Comparison of ENCODE assay signal across 9 cellular contexts in the genomic region with DNA sequence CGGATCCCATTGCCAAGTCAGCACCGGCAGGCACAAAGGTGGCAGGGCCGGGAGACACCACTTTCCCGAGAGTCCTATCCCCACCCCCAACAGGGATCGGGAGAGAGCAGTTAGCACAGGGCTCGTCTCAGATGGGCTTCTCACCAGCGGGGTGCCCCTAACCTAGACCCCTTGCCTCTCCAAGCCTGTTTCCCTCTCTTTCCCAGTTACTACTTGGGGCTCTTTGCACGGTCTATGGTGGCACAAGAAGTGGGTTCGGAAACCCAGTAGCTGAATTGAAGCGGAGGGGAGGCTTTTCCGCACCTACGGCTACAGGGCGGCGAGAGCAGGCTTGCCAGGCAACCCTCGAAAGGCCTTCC. TPM values are rescaled to one million over a fixed set of nuclear protein-coding genes. Genes with fewer than 3 reads are reported as not detected.
DNase-seq lines count a peak whose midpoint lies in the region; ATAC-seq and TF ChIP-seq lines count a peak whose summit lies in the region.
"Had no signal": no experiment of that assay in that cellular context is flagged by ENCODE, and none has a peak within 500 bp of the region (broad histone marks: within the 10 kb centered on the region; RNA-seq: fewer than 3 reads in every experiment).

No MANE protein-coding gene starts in this region.

- no peak overlapping the region for H3K27ac Mint-ChIP-seq in CD4-positive, alpha-beta T cell
- H3K27ac Mint-ChIP-seq in activated T-helper 1 cell treated with anti-CD3 and anti-CD28 coated beads, Interleukin-12 subunit alpha, Interleukin-12 subunit beta, Interleukin-2, Interleukin-4 antibody, amounts not matched to agents 30 ng/mL and 10 ng/mL and 1 ng/mL, durations not matched to agents 14 hours and 24 hours and 36 hours: no peak overlapping the region

- peaks cover 14% of the 10 kb centered on the region for H3K4me1 ChIP-seq in hepatocyte (ENCODE audit: insufficient read depth)
- peaks cover 13% of the 10 kb centered on the region for H3K4me1 ChIP-seq in parathyroid adenoma

- H3K36me3 ChIP-seq in hepatocyte (replicated peaks; ENCODE audit: insufficient read depth, low read depth) (no peaks in the 10 kb centered on the region), parathyroid adenoma (ENCODE audit: control insufficient read depth, insufficient read depth, low read length) (no peaks in the 10 kb centered on the region)

- ATAC-seq in CD4-positive, alpha-beta T cell (ENCODE audit: poor library complexity): no peak
- ATAC-seq in HG02970 (IDR thresholded peaks at IDR 0.05; ENCODE audit: low FRiP score, unreplicated experiment) (no peak), HG03439 (IDR thresholded peaks at IDR 0.05; ENCODE audit: unreplicated experiment) (no peak)

- H3K9me2 ChIP-seq in hepatocyte (replicated peaks; ENCODE audit: insufficient read depth): no peaks in the 10 kb centered on the region

- H3K4me3 Mint-ChIP-seq in CD4-positive, alpha-beta T cell: peak overlapping the region; percentile 78
- H3K4me3 Mint-ChIP-seq in activated T-helper 1 cell treated with anti-CD3 and anti-CD28 coated beads, Interleukin-12 subunit alpha, Interleukin-12 subunit beta, Interleukin-2, Interleukin-4 antibody, amounts not matched to agents 30 ng/mL and 10 ng/mL and 1 ng/mL, durations not matched to agents 14 hours and 24 hours and 36 hours: peak overlapping the region; percentile 45

- no peak overlapping the region for H3K27ac ChIP-seq in CD4-positive, alpha-beta T cell (ENCODE audit: low read depth, low read length)
- H3K27ac ChIP-seq in hepatocyte: no peak overlapping the region
- peak overlapping the region; percentile 41 for H3K27ac ChIP-seq in parathyroid adenoma

- H3K9ac ChIP-seq in parathyroid adenoma: no peak overlapping the region

- no peaks in the 10 kb centered on the region for H3K79me2 ChIP-seq in hepatocyte
- H3K79me2 ChIP-seq in parathyroid adenoma: no peaks in the 10 kb centered on the region

- POLR2A ChIA-PET in CD4-positive, alpha-beta T cell (lab: Charles Lee): interaction anchor here (5.7 kb wide), 1 partner anchor 16 kb away, joined by 49 read pairs; no protein-coding TSS in a partner anchor

- no peak for TF ChIP-seq CTCF in CD4-positive, alpha-beta T cell (IDR thresholded peaks at IDR 0.05)
- TF ChIP-seq CTCF in hepatocyte (IDR thresholded peaks at IDR 0.05; ENCODE audit: poor library complexity) (no peak), parathyroid adenoma (IDR thresholded peaks at IDR 0.05) (no peak)

- intact Hi-C loops in CD4-positive, alpha-beta T cell (cut with DNase I, micrococcal nuclease): no loop called here
- intact Hi-C loops in activated T-helper 1 cell treated with anti-CD3 and anti-CD28 coated beads, Interleukin-12 subunit alpha, Interleukin-12 subunit beta, Interleukin-2, Interleukin-4 antibody, amounts not matched to agents 30 ng/mL and 10 ng/mL and 1 ng/mL, durations not matched to agents 14 hours and 24 hours and 36 hours (cut with micrococcal nuclease): no loop called here

- H3K9me3 Mint-ChIP-seq in CD4-positive, alpha-beta T cell: no peaks in the 10 kb centered on the region
- no peaks in the 10 kb centered on the region for H3K9me3 Mint-ChIP-seq in activated T-helper 1 cell treated with anti-CD3 and anti-CD28 coated beads, Interleukin-12 subunit alpha, Interleukin-12 subunit beta, Interleukin-2, Interleukin-4 antibody, amounts not matched to agents 30 ng/mL and 10 ng/mL and 1 ng/mL, durations not matched to agents 14 hours and 24 hours and 36 hours

- peak overlapping the region; percentile 66 for H2AFZ ChIP-seq in hepatocyte
- H2AFZ ChIP-seq in parathyroid adenoma: peak overlapping the region; percentile 79

- H3K27me3 ChIP-seq in CD4-positive, alpha-beta T cell (ENCODE audit: control insufficient read depth, insufficient read depth, low read length): peaks cover 35% of the 10 kb centered on the region
- H3K27me3 ChIP-seq in hepatocyte (peaks cover 66% of the 10 kb centered on the region), parathyroid adenoma (ENCODE audit: control insufficient read depth, insufficient read depth, low read length) (no peaks in the 10 kb centered on the region)

- peak overlapping the region; percentile 36 for H3K4me3 ChIP-seq in hepatocyte
- peak overlapping the region; percentile 60 for H3K4me3 ChIP-seq in parathyroid adenoma (ENCODE audit: low read depth, low read length)

- peaks cover 26% of the 10 kb centered on the region for H3K27me3 Mint-ChIP-seq in CD4-positive, alpha-beta T cell
- peaks cover 54% of the 10 kb centered on the region for H3K27me3 Mint-ChIP-seq in activated T-helper 1 cell treated with anti-CD3 and anti-CD28 coated beads, Interleukin-12 subunit alpha, Interleukin-12 subunit beta, Interleukin-2, Interleukin-4 antibody, amounts not matched to agents 30 ng/mL and 10 ng/mL and 1 ng/mL, durations not matched to agents 14 hours and 24 hours and 36 hours (ENCODE audit: insufficient read depth)

- WGBS in hepatocyte (ENCODE audit: low lambda C conversion rate, missing lambda C conversion rate): 14% methylated on average over 15 of the region's 15 CpGs

- no peaks in the 10 kb centered on the region for H3K9me3 ChIP-seq in CD4-positive, alpha-beta T cell (ENCODE audit: control insufficient read depth, low read length)
- H3K9me3 ChIP-seq in hepatocyte (ENCODE audit: low read depth): no peaks in the 10 kb centered on the region
- no peaks in the 10 kb centered on the region for H3K9me3 ChIP-seq in parathyroid adenoma (ENCODE audit: control insufficient read depth, low read length)

- no peaks in the 10 kb centered on the region for H4K20me1 ChIP-seq in hepatocyte (ENCODE audit: insufficient read depth, poor library complexity, severe bottlenecking)

- H3K36me3 Mint-ChIP-seq in CD4-positive, alpha-beta T cell (ENCODE audit: low read depth): no peaks in the 10 kb centered on the region
- H3K36me3 Mint-ChIP-seq in activated T-helper 1 cell treated with anti-CD3 and anti-CD28 coated beads, Interleukin-12 subunit alpha, Interleukin-12 subunit beta, Interleukin-2, Interleukin-4 antibody, amounts not matched to agents 30 ng/mL and 10 ng/mL and 1 ng/mL, durations not matched to agents 14 hours and 24 hours and 36 hours (ENCODE audit: low read depth): peaks cover 1% of the 10 kb centered on the region

- no peak for DNase-seq in CD4-positive, alpha-beta T cell
- no peak for DNase-seq in activated T-helper 1 cell treated with anti-CD3 and anti-CD28 coated beads, Interleukin-12 subunit alpha, Interleukin-12 subunit beta, Interleukin-2, Interleukin-4 antibody, amounts not matched to agents 30 ng/mL and 10 ng/mL and 1 ng/mL, durations not matched to agents 14 hours and 24 hours and 36 hours (ENCODE audit: low spot score)
- DNase-seq in hepatocyte (ENCODE audit: low spot score) (no peak), NCI-H748 treated with DMSO at 0.1 percent for 48 hours (lab: John Stamatoyannopoulos, UW) (no peak), T-helper 9 cell (no peak)
- DNase-seq: NCI-H2171 treated with DMSO at 0.1 percent for 48 hours had no signal

- H3K4me2 ChIP-seq in hepatocyte (peak overlapping the region; percentile 92), parathyroid adenoma (ENCODE audit: low read length) (peak overlapping the region; percentile 79)

- CTCF ChIA-PET in CD4-positive, alpha-beta T cell (lab: Charles Lee): interaction anchor here (1.2 kb wide), 1 partner anchor 26 kb away, joined by 3 read pairs; no protein-coding TSS in a partner anchor

- H3K4me1 Mint-ChIP-seq in CD4-positive, alpha-beta T cell (ENCODE audit: low read depth): peaks cover 62% of the 10 kb centered on the region
- H3K4me1 Mint-ChIP-seq in activated T-helper 1 cell treated with anti-CD3 and anti-CD28 coated beads, Interleukin-12 subunit alpha, Interleukin-12 subunit beta, Interleukin-2, Interleukin-4 antibody, amounts not matched to agents 30 ng/mL and 10 ng/mL and 1 ng/mL, durations not matched to agents 14 hours and 24 hours and 36 hours (ENCODE audit: low read depth): peaks cover 39% of the 10 kb centered on the region

RNA-seq across cellular contexts. Expression of a gene that starts 0.4 kb away (rescaled TPM):
- total RNA-seq in CD4-positive, alpha-beta T cell: under 1 TPM; 0.22 to 0.25 TPM
- 0.21 and 0.22 TPM in 2 replicates for total RNA-seq in activated T-helper 1 cell treated with anti-CD3 and anti-CD28 coated beads, Interleukin-12 subunit alpha, Interleukin-12 subunit beta, Interleukin-2, Interleukin-4 antibody, amounts not matched to agents 30 ng/mL and 10 ng/mL and 1 ng/mL, durations not matched to agents 14 hours and 24 hours and 36 hours
- 0.23 and 0.76 TPM in 2 replicates for total RNA-seq in hepatocyte
- 0.11 and 0.50 TPM in 2 replicates for polyA plus RNA-seq in hepatocyte

RNA-seq across cellular contexts. Expression of a gene that starts 6.8 kb away (rescaled TPM):
- under 1 TPM; 0.19 to 0.45 TPM for total RNA-seq in CD4-positive, alpha-beta T cell
- 0.13 and 0.29 TPM in 2 replicates for total RNA-seq in activated T-helper 1 cell treated with anti-CD3 and anti-CD28 coated beads, Interleukin-12 subunit alpha, Interleukin-12 subunit beta, Interleukin-2, Interleukin-4 antibody, amounts not matched to agents 30 ng/mL and 10 ng/mL and 1 ng/mL, durations not matched to agents 14 hours and 24 hours and 36 hours
- 0.17 and 1.3 TPM in 2 replicates for total RNA-seq in hepatocyte
- polyA plus RNA-seq in hepatocyte: 0.35 and 1.0 TPM in 2 replicates

RNA-seq across cellular contexts. Expression of a gene that starts 59.9 kb away (rescaled TPM):
- not detected for total RNA-seq in CD4-positive, alpha-beta T cell
- not detected in 2 replicates for total RNA-seq in activated T-helper 1 cell treated with anti-CD3 and anti-CD28 coated beads, Interleukin-12 subunit alpha, Interleukin-12 subunit beta, Interleukin-2, Interleukin-4 antibody, amounts not matched to agents 30 ng/mL and 10 ng/mL and 1 ng/mL, durations not matched to agents 14 hours and 24 hours and 36 hours
- total RNA-seq in hepatocyte: not detected in 2 replicates
- polyA plus RNA-seq in hepatocyte: not detected in 2 replicates
